29 cellular contexts compared by ENCODE assay signal in the genomic region with DNA sequence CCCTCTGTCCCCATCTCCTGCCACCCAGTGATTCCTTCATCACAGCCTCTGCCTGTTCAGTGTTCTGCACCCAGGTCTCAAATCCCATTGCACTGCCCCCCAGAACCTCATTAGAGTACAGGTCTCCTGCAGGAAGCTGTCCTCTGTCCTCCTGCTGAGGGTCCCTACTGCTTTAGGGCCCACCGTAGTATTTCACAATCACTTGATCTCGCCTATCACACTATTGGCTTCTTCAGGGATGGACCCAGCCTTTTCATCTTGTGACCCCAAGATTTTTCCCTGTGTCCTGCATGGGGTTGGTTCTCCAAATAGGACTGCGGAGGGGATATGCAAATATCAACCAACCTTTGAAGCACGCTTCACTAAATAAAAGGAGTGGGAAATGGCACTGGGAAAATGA.
"Had no signal": no experiment of that assay in that cellular context is flagged by ENCODE, and none has a peak within 500 bp of the region (broad histone marks: within the 10 kb centered on the region; RNA-seq: fewer than 3 reads in every experiment).

No MANE protein-coding gene starts in this region.

- H3K36me3 ChIP-seq: MG63 had no signal

- H3K27me3 ChIP-seq: MG63 had no signal

- H3K4me3 ChIP-seq: MG63 had no signal

- H3K9me3 ChIP-seq: MG63 had no signal

- DNase-seq: Karpas-422, Kasumi-1, MG63, MM.1S, MV-4-11, NCI-H1048, NCI-H1092, NCI-H1092 treated with DMSO at 0.1 percent for 48 hours, NCI-H1417, NCI-H1417 treated with DMSO at 0.1 percent for 48 hours, NCI-H1436, NCI-H1436 treated with DMSO at 0.1 percent for 48 hours, NCI-H146, NCI-H1694, NCI-H1694 treated with DMSO at 0.1 percent for 48 hours, NCI-H187, NCI-H187 treated with DMSO at 0.1 percent for 48 hours, NCI-H1930, NCI-H2029 treated with DMSO at 0.1 percent for 48 hours, NCI-H2081, NCI-H2081 treated with DMSO at 0.1 percent for 48 hours, NCI-H2107, NCI-H2227 treated with DMSO at 0.1 percent for 48 hours, NCI-H226, NCI-H345, NCI-H446, NCI-H446 treated with DMSO at 0.1 percent for 48 hours, NCI-H510A, NCI-H510A treated with DMSO at 0.1 percent for 48 hours had no signal
